15 cellular contexts compared by ENCODE assay signal in genomic region chr16:12576878-12577277, GRCh38.
"Had no signal": no experiment of that assay in that cellular context is flagged by ENCODE, and none has a peak within 500 bp of the region (broad histone marks: within the 10 kb centered on the region; RNA-seq: fewer than 3 reads in every experiment).

No MANE protein-coding gene starts in this region.

- H3K9me3 Mint-ChIP-seq: activated naive CD4-positive, alpha-beta T cell treated with anti-CD3 and anti-CD28 coated beads for 36 hours; activated T-helper 2 cell treated with anti-CD3 and anti-CD28 coated beads, Interferon-gamma antibody, Interleukin-2, Interleukin-4, amounts not matched to agents 10 μg/mL and 5 μg/mL and 100 μg/mL, durations not matched to agents 14 hours and 24 hours and 36 hours; nephron had no signal

- H3K4me1 ChIP-seq: psoas muscle, sigmoid colon, tibial artery, uterus had no signal

- H3K4me3 Mint-ChIP-seq: activated naive CD4-positive, alpha-beta T cell treated with anti-CD3 and anti-CD28 coated beads for 36 hours; nephron had no signal

- H3K27ac Mint-ChIP-seq: activated naive CD4-positive, alpha-beta T cell treated with anti-CD3 and anti-CD28 coated beads for 36 hours; activated T-helper 2 cell treated with anti-CD3 and anti-CD28 coated beads, Interferon-gamma antibody, Interleukin-2, Interleukin-4, amounts not matched to agents 10 μg/mL and 5 μg/mL and 100 μg/mL, durations not matched to agents 14 hours and 24 hours and 36 hours; nephron had no signal

- ATAC-seq: activated CD4-positive, CD25-positive, alpha-beta regulatory T cell treated with anti-CD3 and anti-CD28 coated beads, Interleukin-2, amount 50 U/mL, for 24 hours; heart left ventricle; psoas muscle had no signal

- H3K9me3 ChIP-seq: heart left ventricle, psoas muscle, sigmoid colon, tibial artery, uterus had no signal

- H3K4me3 ChIP-seq: heart left ventricle, psoas muscle, sigmoid colon, tibial artery, uterus had no signal

- H3K27ac ChIP-seq: epithelial cell of prostate, heart left ventricle, psoas muscle, sigmoid colon, tibial artery, uterus had no signal

- H3K36me3 ChIP-seq: heart left ventricle, sigmoid colon, tibial artery, uterus had no signal

- DNase-seq: activated CD4-positive, alpha-beta T cell treated with anti-CD3 and anti-CD28 coated beads, Interleukin-2, amount 50 U/mL, for 1 hour; activated naive CD4-positive, alpha-beta T cell treated with anti-CD3 and anti-CD28 coated beads for 36 hours; activated T-cell treated with anti-CD3 and anti-CD28 coated beads for 4 hours; heart left ventricle; mesendoderm; psoas muscle; sigmoid colon; stimulated activated CD4-positive, alpha-beta T cell treated with anti-CD3 and anti-CD28 coated beads, Interleukin-1b, Interleukin-23, amount 100 ng/mL, for 48 hours; T-helper 9 cell; tibial artery; uterus had no signal

- H3K27me3 ChIP-seq: heart left ventricle, sigmoid colon, tibial artery, uterus had no signal

- H3K4me1 Mint-ChIP-seq: nephron had no signal
